11 cellular contexts compared by ENCODE assay signal in the genomic region with DNA sequence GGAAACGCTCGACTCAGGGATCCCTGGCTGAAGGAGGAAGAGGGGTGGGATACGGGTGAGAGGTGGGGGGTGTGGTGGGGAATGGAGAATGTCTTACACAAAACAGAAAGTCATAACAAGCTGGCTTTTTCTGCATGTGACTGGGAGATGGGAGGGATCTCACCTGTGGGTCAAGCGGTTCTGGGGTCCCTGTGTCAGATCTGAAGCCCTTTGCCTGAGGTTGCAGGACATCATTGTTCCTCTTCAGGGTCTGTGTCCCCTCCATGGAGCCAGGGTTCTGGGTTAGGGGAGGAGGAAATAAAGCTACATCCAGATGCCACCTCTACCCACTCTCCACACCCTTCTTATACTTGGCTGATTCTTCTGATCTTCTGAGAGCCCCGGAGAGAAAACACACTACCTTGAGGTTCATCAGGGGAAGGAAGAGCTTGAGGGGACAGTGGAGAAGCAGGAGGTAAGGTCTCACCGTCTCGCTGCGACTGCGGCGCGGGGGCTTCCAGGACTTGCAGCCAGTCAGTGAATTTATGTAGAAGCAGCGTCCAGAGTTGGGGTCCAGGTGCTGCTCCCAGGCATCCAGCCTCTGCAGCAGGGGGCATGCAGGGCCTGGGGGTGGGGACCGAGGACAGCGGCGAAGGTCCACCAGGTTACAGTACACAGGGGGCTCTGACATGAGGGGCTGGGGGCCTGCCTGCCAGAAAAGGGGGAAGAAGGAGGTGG. TPM values are rescaled to one million over a fixed set of nuclear protein-coding genes. Genes with fewer than 3 reads are reported as not detected.
DNase-seq lines count a peak whose midpoint lies in the region; ATAC-seq and TF ChIP-seq lines count a peak whose summit lies in the region.
"Had no signal": no experiment of that assay in that cellular context is flagged by ENCODE, and none has a peak within 500 bp of the region (broad histone marks: within the 10 kb centered on the region; RNA-seq: fewer than 3 reads in every experiment).

No MANE protein-coding gene starts in this region.

- H3K4me1 ChIP-seq in neutrophil (ENCODE audit: control insufficient read depth in 1 of 2, insufficient read depth in 1 of 2, low read depth in 1 of 2, low read length in 1 of 2): peaks cover 78 to 89% of the 10 kb centered on the region in 2 experiments
- no peaks in the 10 kb centered on the region for H3K4me1 ChIP-seq in GM23248 (ENCODE audit: insufficient read depth)

- peaks cover 10% of the 10 kb centered on the region for H3K36me3 Mint-ChIP-seq in IgD-negative memory B cell
- peaks cover 59% of the 10 kb centered on the region for H3K36me3 Mint-ChIP-seq in activated naive CD8-positive, alpha-beta T cell treated with anti-CD3 and anti-CD28 coated beads for 36 hours

- H3K27ac ChIP-seq in neutrophil: peak overlapping the region; percentile 99
- no peak overlapping the region for H3K27ac ChIP-seq in GM23248
- H3K27ac ChIP-seq: epithelial cell of prostate, uterus, VCaP had no signal

- H3K27me3 Mint-ChIP-seq in IgD-negative memory B cell: no peaks in the 10 kb centered on the region
- no peaks in the 10 kb centered on the region for H3K27me3 Mint-ChIP-seq in activated naive CD8-positive, alpha-beta T cell treated with anti-CD3 and anti-CD28 coated beads for 36 hours

- H3K4me3 ChIP-seq in neutrophil (ENCODE audit: low read depth in 1 of 2, low read length in 1 of 2) (peak overlapping the region; percentile 97 to 100), GM23248 (no peak overlapping the region)
- H3K4me3 ChIP-seq: uterus had no signal

- H3K27me3 ChIP-seq in neutrophil (no peaks in the 10 kb centered on the region), GM23248 (replicated peaks; ENCODE audit: insufficient read depth) (peaks cover 57% of the 10 kb centered on the region)

- no peak for TF ChIP-seq CTCF in neutrophil (IDR thresholded peaks at IDR 0.05)

- no peak for ATAC-seq in GM19324 (IDR thresholded peaks at IDR 0.05; ENCODE audit: low FRiP score, unreplicated experiment)

- in situ Hi-C loops in GM23248 (cut with MboI): no loop called here

- no peak overlapping the region for H3K9ac ChIP-seq in GM23248

- H3K4me2 ChIP-seq in GM23248 (ENCODE audit: unreplicated experiment): no peak overlapping the region

- H3K36me3 ChIP-seq in neutrophil (peaks cover 46% of the 10 kb centered on the region), GM23248 (ENCODE audit: low read depth) (no peaks in the 10 kb centered on the region)
- H3K36me3 ChIP-seq: pancreas, uterus had no signal

- no peaks in the 10 kb centered on the region for H3K9me3 Mint-ChIP-seq in IgD-negative memory B cell
- H3K9me3 Mint-ChIP-seq in activated naive CD8-positive, alpha-beta T cell treated with anti-CD3 and anti-CD28 coated beads for 36 hours: peaks cover 2% of the 10 kb centered on the region

- DNase-seq in activated naive CD8-positive, alpha-beta T cell treated with anti-CD3 and anti-CD28 coated beads for 36 hours: no peak
- DNase-seq in GM23248: no peak
- DNase-seq in iPS-NIHi11 (ENCODE audit: low spot score): no peak
- DNase-seq: NCI-H2081 treated with DMSO at 0.1 percent for 48 hours, uterus had no signal

- H3K79me2 ChIP-seq in GM23248 (ENCODE audit: insufficient read depth): no peaks in the 10 kb centered on the region

- no peak overlapping the region for H2AFZ ChIP-seq in GM23248

- 89 to 92% methylated on average over 12 to 15 of the region's 15 CpGs for WGBS in GM23248 (ENCODE audit: low coverage in 1 of 2, low lambda C conversion rate in 2 of 2, missing lambda C conversion rate in 2 of 2), 2 experiments

- peak overlapping the region; percentile 88 to 99 (median 98) for H3K4me3 Mint-ChIP-seq in IgD-negative memory B cell
- H3K4me3 Mint-ChIP-seq in activated naive CD8-positive, alpha-beta T cell treated with anti-CD3 and anti-CD28 coated beads for 36 hours: peak overlapping the region; percentile 90

- no peaks in the 10 kb centered on the region for H4K20me1 ChIP-seq in GM23248 (ENCODE audit: insufficient read depth)

- no peaks in the 10 kb centered on the region for H3K9me2 ChIP-seq in GM23248 (ENCODE audit: insufficient read depth)

- H3F3A ChIP-seq in GM23248 (ENCODE audit: insufficient read depth): no peaks in the 10 kb centered on the region

- H3K9me3 ChIP-seq in neutrophil: no peaks in the 10 kb centered on the region
- H3K9me3 ChIP-seq in GM23248 (ENCODE audit: low read depth): no peaks in the 10 kb centered on the region
- H3K9me3 ChIP-seq: pancreas, uterus had no signal

- H3K27ac Mint-ChIP-seq in IgD-negative memory B cell: peak overlapping the region; percentile 96 to 99 (median 97)
- peak overlapping the region; percentile 100 for H3K27ac Mint-ChIP-seq in activated naive CD8-positive, alpha-beta T cell treated with anti-CD3 and anti-CD28 coated beads for 36 hours

- peaks cover 39 to 55% (median 52%) of the 10 kb centered on the region in 3 donors for H3K4me1 Mint-ChIP-seq in IgD-negative memory B cell
- H3K4me1 Mint-ChIP-seq in activated naive CD8-positive, alpha-beta T cell treated with anti-CD3 and anti-CD28 coated beads for 36 hours: peaks cover 64% of the 10 kb centered on the region

RNA-seq across cellular contexts. Expression of a gene that starts 2.5 kb away (rescaled TPM):
- polyA plus RNA-seq in IgD-negative memory B cell (129 TPM), GM23248 (2016; fragmentation: Nextera tagmentation; extraction: Ambion mirVana) (0.48 and 0.61 TPM in 2 replicates)
- total RNA-seq in activated naive CD8-positive, alpha-beta T cell treated with anti-CD3 and anti-CD28 coated beads for 36 hours: 100 to 1,000 TPM; 154 to 162 TPM
- total RNA-seq in GM23248 (2014; rRNA removed; shearing (Covaris generic)): 0.11 TPM in 1 of 2 replicates, not detected in the other

RNA-seq across cellular contexts. Expression of a gene that starts 10.7 kb away (rescaled TPM):
- 76.6 TPM for polyA plus RNA-seq in IgD-negative memory B cell
- total RNA-seq in activated naive CD8-positive, alpha-beta T cell treated with anti-CD3 and anti-CD28 coated beads for 36 hours: 100 to 1,000 TPM; 423 to 460 TPM
- 184 and 198 TPM in 2 replicates for total RNA-seq in GM23248 (2014; rRNA removed; shearing (Covaris generic))
- polyA plus RNA-seq in GM23248 (2016; fragmentation: Nextera tagmentation; extraction: Ambion mirVana): 264 and 272 TPM in 2 replicates

RNA-seq across cellular contexts. Expression of a gene that starts 17.6 kb away (rescaled TPM):
- polyA plus RNA-seq in IgD-negative memory B cell (0.18 TPM), GM23248 (2016; fragmentation: Nextera tagmentation; extraction: Ambion mirVana) (0.89 and 1.0 TPM in 2 replicates)
- under 1 TPM; 0.56 to 0.62 TPM for total RNA-seq in activated naive CD8-positive, alpha-beta T cell treated with anti-CD3 and anti-CD28 coated beads for 36 hours
- 0.63 and 1.8 TPM in 2 replicates for total RNA-seq in GM23248 (2014; rRNA removed; shearing (Covaris generic))

RNA-seq across cellular contexts. Expression of a gene that starts 22.0 kb away (rescaled TPM):
- not detected for polyA plus RNA-seq in IgD-negative memory B cell
- total RNA-seq in activated naive CD8-positive, alpha-beta T cell treated with anti-CD3 and anti-CD28 coated beads for 36 hours: 1 to 10 TPM; 1.2 to 1.7 TPM
- 0.65 and 0.76 TPM in 2 replicates for total RNA-seq in GM23248 (2014; rRNA removed; shearing (Covaris generic))
- 0.23 and 0.24 TPM in 2 replicates for polyA plus RNA-seq in GM23248 (2016; fragmentation: Nextera tagmentation; extraction: Ambion mirVana)
- total RNA-seq: uterus had no signal

RNA-seq across cellular contexts. Expression of a gene that starts 42.6 kb away (rescaled TPM):
- polyA plus RNA-seq in IgD-negative memory B cell (not detected), GM23248 (2016; fragmentation: Nextera tagmentation; extraction: Ambion mirVana) (0.09 TPM in 1 of 2 replicates, not detected in the other)
- total RNA-seq in activated naive CD8-positive, alpha-beta T cell treated with anti-CD3 and anti-CD28 coated beads for 36 hours: not detected
- total RNA-seq in GM23248 (2014; rRNA removed; shearing (Covaris generic)): not detected in 2 replicates
- total RNA-seq: uterus had no signal
- polyA plus RNA-seq: pancreas had no signal

Comparison
In these comparisons a context has a peak if more than half of its experiments do, and no peak if none do; other contexts are left out.
1. RNA of a gene that starts 2.5 kb away (total RNA-seq): 154 to 162 TPM in activated naive CD8-positive, alpha-beta T cell treated with anti-CD3 and anti-CD28 coated beads for 36 hours; 0.11 TPM in GM23248; every median in the first group is over 100 times any median in the second.